In genomic region chr15:93179072-93179471, GRCh38 we compare ENCODE assay signal across 11 cellular contexts.
A peak's percentile ranks its signal among the peaks of the same experiment; 100 is the strongest.
DNase-seq lines count a peak whose midpoint lies in the region; ATAC-seq and TF ChIP-seq lines count a peak whose summit lies in the region.
"Had no signal": no experiment of that assay in that cellular context is flagged by ENCODE, and none has a peak within 500 bp of the region (broad histone marks: within the 10 kb centered on the region; RNA-seq: fewer than 3 reads in every experiment).

No MANE protein-coding gene starts in this region.

- peak; percentile 61 for DNase-seq in SIG-M5 treated with dmso at 0.1 percent for 504 hours (lab: John Stamatoyannopoulos, UW; ENCODE audit: unreplicated experiment)
- no peak for DNase-seq in SIG-M5 (lab: John Stamatoyannopoulos, UW)
- DNase-seq in RWPE2 (ENCODE audit: low spot score), result no peak
- no peak for DNase-seq in left lobe of liver (ENCODE audit: low spot score)
- peak; percentile 54 to 65 for DNase-seq in upper lobe of left lung
- DNase-seq in SHP77 (lab: John Stamatoyannopoulos, UW), result no peak
- no peak for DNase-seq in NCI-H69 (lab: John Stamatoyannopoulos, UW)
- DNase-seq: NCI-H2081 treated with DMSO at 0.1 percent for 48 hours, T-helper 17 cell had no signal

- WGBS in upper lobe of left lung, 2 donors, result 18 to 31% methylated on average over 14 to 15 of the region's 15 CpGs

- no peak overlapping the region for H3K4me3 ChIP-seq in RWPE2 (ENCODE audit: severe bottlenecking)
- H3K4me3 ChIP-seq in upper lobe of left lung, result no peak overlapping the region
- H3K4me3 ChIP-seq: psoas muscle had no signal

- H3K27ac ChIP-seq in RWPE2 (ENCODE audit: poor library complexity, severe bottlenecking) (no peak overlapping the region), upper lobe of left lung (no peak overlapping the region)
- H3K27ac ChIP-seq: psoas muscle had no signal

- TF ChIP-seq CTCF in RWPE2 (IDR thresholded peaks at IDR 0.05; ENCODE audit: poor library complexity, severe bottlenecking), result no peak
- no peak for TF ChIP-seq CTCF in upper lobe of left lung (IDR thresholded peaks at IDR 0.05)

- H3K27me3 ChIP-seq in RWPE2 (ENCODE audit: insufficient read depth, poor library complexity, severe bottlenecking) (no peaks in the 10 kb centered on the region), upper lobe of left lung (no peaks in the 10 kb centered on the region)

- H3K4me1 ChIP-seq in RWPE2 (ENCODE audit: insufficient read depth, poor library complexity, severe bottlenecking) (peaks cover 4% of the 10 kb centered on the region), upper lobe of left lung (peaks cover 0 to 10% (median 8%) of the 10 kb centered on the region in 4 donors)
- H3K4me1 ChIP-seq: psoas muscle had no signal

- no peaks in the 10 kb centered on the region for H3K36me3 ChIP-seq in RWPE2 (ENCODE audit: low read depth)
- H3K36me3 ChIP-seq in upper lobe of left lung, result no peaks in the 10 kb centered on the region

- no peak for TF ChIP-seq POLR2A in upper lobe of left lung (IDR thresholded peaks at IDR 0.05)

- TF ChIP-seq EP300 in upper lobe of left lung (IDR thresholded peaks at IDR 0.05), result no peak

- 0 out of 3 replicates have a peak, but pooled peaks have one; percentile 7 for ATAC-seq in RWPE2 (ENCODE audit: low read depth)
- ATAC-seq in left lobe of liver, result peak; percentile 60
- ATAC-seq in upper lobe of left lung (ENCODE audit: low FRiP score in 2 of 2), result peak; percentile 7 to 74
- ATAC-seq in GM18870 (IDR thresholded peaks at IDR 0.05; ENCODE audit: unreplicated experiment), result no peak
- ATAC-seq: T-helper 17 cell had no signal

- no peaks in the 10 kb centered on the region for H3K9me3 ChIP-seq in RWPE2 (ENCODE audit: severe bottlenecking)
- H3K9me3 ChIP-seq in upper lobe of left lung, result no peaks in the 10 kb centered on the region
- H3K9me3 ChIP-seq: psoas muscle had no signal

Comparison
In these comparisons a context has a peak if more than half of its experiments do, and no peak if none do; other contexts are left out.
1. DNase-seq: peak in SIG-M5 treated with dmso at 0.1 percent for 504 hours (single experiment) and upper lobe of left lung (2 of 2); none in SIG-M5 (single experiment), RWPE2 (single experiment), left lobe of liver (single experiment), SHP77 (0 of 2) and NCI-H69 (single experiment).